13 cellular contexts compared by ENCODE assay signal in the genomic region with DNA sequence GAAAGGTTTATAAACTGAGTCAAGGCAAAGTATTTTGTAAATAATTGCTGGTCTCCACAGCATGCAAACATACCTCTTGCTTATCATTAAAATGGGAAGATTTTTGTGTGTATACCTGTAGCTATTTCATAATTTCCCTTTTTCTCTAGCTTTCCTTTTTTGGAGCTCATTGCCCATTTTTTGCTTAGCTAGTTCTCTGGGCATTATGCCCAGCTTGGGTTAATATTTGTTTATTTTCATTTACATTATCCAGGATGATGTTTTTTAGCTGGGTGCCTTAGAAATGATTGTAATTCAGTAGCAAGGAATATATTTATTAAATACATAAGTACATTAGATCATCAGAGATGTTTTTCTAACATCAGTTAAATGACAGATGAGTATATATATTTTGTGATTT.
"Had no signal": no experiment of that assay in that cellular context is flagged by ENCODE, and none has a peak within 500 bp of the region (broad histone marks: within the 10 kb centered on the region; RNA-seq: fewer than 3 reads in every experiment).

No MANE protein-coding gene starts in this region.

- H3K27me3 ChIP-seq: gastroesophageal sphincter had no signal

- ATAC-seq: activated naive CD4-positive, alpha-beta T cell treated with anti-CD3 and anti-CD28 coated beads, Interleukin-2, amount 50 U/mL, for 72 hours; activated T-cell treated with anti-CD3 and anti-CD28 coated beads, Interleukin-2, amount 50 U/mL, for 4 hours; gastroesophageal sphincter had no signal

- H2AFZ ChIP-seq: parathyroid adenoma had no signal

- H3K79me2 ChIP-seq: parathyroid adenoma had no signal

- H3K4me1 ChIP-seq: gastroesophageal sphincter, parathyroid adenoma had no signal

- H3K36me3 ChIP-seq: gastroesophageal sphincter had no signal

- H3K4me3 ChIP-seq: gastroesophageal sphincter, lung, skin epidermis had no signal

- H3K27ac ChIP-seq: gastroesophageal sphincter, parathyroid adenoma, skin epidermis had no signal

- H3K9me3 ChIP-seq: gastroesophageal sphincter had no signal

- H3K9ac ChIP-seq: parathyroid adenoma had no signal

- DNase-seq: activated CD4-positive, alpha-beta memory T cell treated with anti-CD3 and anti-CD28 coated beads for 36 hours; activated CD4-positive, alpha-beta T cell treated with anti-CD3 and anti-CD28 coated beads for 1 hour; activated effector memory CD4-positive, alpha-beta T cell treated with anti-CD3 and anti-CD28 coated beads, Interleukin-2, amount 50 U/mL, for 16 hours; activated T-cell treated with anti-CD3 and anti-CD28 coated beads, Interleukin-2, amount 50 U/mL, for 4 hours; amniotic stem cell; hippocampal formation; naive B cell; T-helper 9 cell had no signal
